ENCODE assay signal across 8 cellular contexts in genomic region chr11:114166389-114166788, GRCh38.
DNase-seq lines count a peak whose midpoint lies in the region; ATAC-seq, FAIRE-seq and TF ChIP-seq lines count a peak whose summit lies in the region.

No MANE protein-coding gene starts in this region.

- peaks cover 91% of the 10 kb centered on the region for H3K4me1 Mint-ChIP-seq in stimulated activated effector memory CD8-positive, alpha-beta T cell treated with anti-CD3 and anti-CD28 coated beads, Interleukin-12 subunit alpha, Interleukin-12 subunit beta, amount 100 ng/mL, for 72 hours

- H3K4me3 ChIP-seq in fibroblast of the aortic adventitia (ENCODE audit: low read depth, low read length), result no peak overlapping the region

- no peaks in the 10 kb centered on the region for H3K9me3 Mint-ChIP-seq in stimulated activated effector memory CD8-positive, alpha-beta T cell treated with anti-CD3 and anti-CD28 coated beads, Interleukin-12 subunit alpha, Interleukin-12 subunit beta, amount 100 ng/mL, for 72 hours

- H3K27ac ChIP-seq in VCaP, result peak overlapping the region; percentile 100

- TF ChIP-seq CTCF in VCaP (conservative IDR thresholded peaks at IDR 0.05) (no peak), fibroblast of the aortic adventitia (IDR thresholded peaks at IDR 0.05; ENCODE audit: insufficient read depth, low read length) (no peak)

- H3K27ac Mint-ChIP-seq in stimulated activated effector memory CD8-positive, alpha-beta T cell treated with anti-CD3 and anti-CD28 coated beads, Interleukin-12 subunit alpha, Interleukin-12 subunit beta, amount 100 ng/mL, for 72 hours, result peak overlapping the region; percentile 82

- FAIRE-seq in frontal cortex (lab: Jason Lieb, UNC), result no peak

- no peak for ATAC-seq in stimulated activated effector memory CD8-positive, alpha-beta T cell treated with anti-CD3 and anti-CD28 coated beads, Interleukin-12 subunit alpha, Interleukin-12 subunit beta, amount 100 ng/mL, for 72 hours

- H3K36me3 Mint-ChIP-seq in stimulated activated effector memory CD8-positive, alpha-beta T cell treated with anti-CD3 and anti-CD28 coated beads, Interleukin-12 subunit alpha, Interleukin-12 subunit beta, amount 100 ng/mL, for 72 hours, result peaks cover 45% of the 10 kb centered on the region

- in situ Hi-C loops in G401 (cut with HindIII; ENCODE audit: low sequenced_read_pairs), result no loop called here

- DNase-seq in G401 (ENCODE audit: low spot score) (peak; percentile 40), fibroblast of the aortic adventitia (ENCODE audit: low read depth) (peak; percentile 3), frontal cortex (ENCODE audit: low spot score in 2 of 2) (no peak), dermis blood vessel endothelial cell (no peak), NCI-H1694 (lab: John Stamatoyannopoulos, UW) (no peak), midbrain (lab: John Stamatoyannopoulos, UW) (no peak)
- no peak for DNase-seq in stimulated activated effector memory CD8-positive, alpha-beta T cell treated with anti-CD3 and anti-CD28 coated beads, Interleukin-12 subunit alpha, Interleukin-12 subunit beta, amount 100 ng/mL, for 72 hours (ENCODE audit: low spot score in 2 of 2)

- H3K4me3 Mint-ChIP-seq in stimulated activated effector memory CD8-positive, alpha-beta T cell treated with anti-CD3 and anti-CD28 coated beads, Interleukin-12 subunit alpha, Interleukin-12 subunit beta, amount 100 ng/mL, for 72 hours, result peak overlapping the region; percentile 51

Comparison
In these comparisons a context has a peak if more than half of its experiments do, and no peak if none do; other contexts are left out.
1. DNase-seq: peak in G401 (single experiment) and fibroblast of the aortic adventitia (single experiment); none in stimulated activated effector memory CD8-positive, alpha-beta T cell treated with anti-CD3 and anti-CD28 coated beads, Interleukin-12 subunit alpha, Interleukin-12 subunit beta, amount 100 ng/mL, for 72 hours (0 of 2), frontal cortex (0 of 2), dermis blood vessel endothelial cell (single experiment), NCI-H1694 (single experiment) and midbrain (single experiment).